Comparison of ENCODE assay signal across 8 cellular contexts in the genomic region with DNA sequence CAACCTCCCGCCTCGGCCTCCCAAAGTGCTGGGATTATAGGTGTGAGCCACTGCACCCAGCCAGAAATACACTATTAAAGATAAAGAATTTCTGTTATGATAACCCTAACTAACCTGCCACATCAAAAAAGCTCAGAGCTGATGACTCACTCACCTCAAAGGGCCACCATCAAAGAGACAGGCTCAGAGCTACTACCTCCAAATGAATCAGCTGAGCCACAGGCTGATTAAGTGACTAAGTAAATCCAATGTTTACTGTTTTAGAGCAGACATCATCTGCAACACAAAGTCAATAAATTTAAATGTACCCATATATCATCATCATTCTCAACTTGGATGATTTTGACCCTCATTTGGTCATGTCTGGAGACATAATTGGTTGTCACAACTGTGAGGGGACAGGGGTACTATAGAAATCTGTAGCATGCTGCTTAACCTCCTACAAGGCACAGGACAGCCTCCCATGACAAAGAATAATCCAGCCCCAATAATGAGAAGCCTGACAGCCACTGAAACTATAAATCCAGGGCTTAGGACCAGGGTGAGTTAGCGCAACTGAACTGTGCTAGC.
A peak's percentile ranks its signal among the peaks of the same experiment; 100 is the strongest.
DNase-seq lines count a peak whose midpoint lies in the region; ATAC-seq and TF ChIP-seq lines count a peak whose summit lies in the region.

No MANE protein-coding gene starts in this region.

- H3K36me3 Mint-ChIP-seq in T-helper 17 cell (ENCODE audit: low read depth) (no peaks in the 10 kb centered on the region), glutamatergic neuron (ENCODE audit: unreplicated experiment) (peaks cover 4% of the 10 kb centered on the region)
- H3K36me3 Mint-ChIP-seq in central memory CD8-positive, alpha-beta T cell (ENCODE audit: insufficient read depth), result peaks cover 4% of the 10 kb centered on the region

- TF ChIP-seq CTCF in glutamatergic neuron (IDR thresholded peaks at IDR 0.05; ENCODE audit: partially characterized antibody, unreplicated experiment), result no peak

- no peaks in the 10 kb centered on the region for H3K9me3 ChIP-seq in T-helper 17 cell (ENCODE audit: control insufficient read depth, low read length, poor library complexity, severe bottlenecking)

- no peak overlapping the region for H3K4me3 Mint-ChIP-seq in T-helper 17 cell
- peak overlapping the region; percentile 32 for H3K4me3 Mint-ChIP-seq in central memory CD8-positive, alpha-beta T cell
- no peak overlapping the region for H3K4me3 Mint-ChIP-seq in glutamatergic neuron (ENCODE audit: unreplicated experiment)

- H3K27me3 Mint-ChIP-seq in T-helper 17 cell (peaks cover 11% of the 10 kb centered on the region), glutamatergic neuron (ENCODE audit: unreplicated experiment) (no peaks in the 10 kb centered on the region)
- no peaks in the 10 kb centered on the region for H3K27me3 Mint-ChIP-seq in central memory CD8-positive, alpha-beta T cell

- H3K4me1 Mint-ChIP-seq in T-helper 17 cell (peaks cover 11% of the 10 kb centered on the region), glutamatergic neuron (ENCODE audit: low read depth, unreplicated experiment) (no peaks in the 10 kb centered on the region)
- peaks cover 11% of the 10 kb centered on the region for H3K4me1 Mint-ChIP-seq in central memory CD8-positive, alpha-beta T cell

- H3K27ac Mint-ChIP-seq in T-helper 17 cell, result no peak overlapping the region
- H3K27ac Mint-ChIP-seq in central memory CD8-positive, alpha-beta T cell (ENCODE audit: low read depth), result peak overlapping the region; percentile 25
- no peak overlapping the region for H3K27ac Mint-ChIP-seq in glutamatergic neuron (ENCODE audit: unreplicated experiment)

- ATAC-seq in GM21529 (IDR thresholded peaks at IDR 0.05; ENCODE audit: unreplicated experiment) (peak; percentile 41), T-helper 17 cell (peak; percentile 95), GM21619 (IDR thresholded peaks at IDR 0.05; ENCODE audit: unreplicated experiment) (no peak)
- ATAC-seq in central memory CD8-positive, alpha-beta T cell (replicated peaks; ENCODE audit: extremely low read depth, poor library complexity, severe bottlenecking), result peak; percentile 98

- DNase-seq in T-helper 17 cell (no peak), islet precursor cell (no peak), glutamatergic neuron (no peak), NCI-H1092 treated with DMSO at 0.1 percent for 48 hours (lab: John Stamatoyannopoulos, UW) (no peak)
- peak in 1 of 2 donors; percentile 31 for DNase-seq in central memory CD8-positive, alpha-beta T cell (ENCODE audit: low spot score in 2 of 2)
- DNase-seq in stimulated activated CD4-positive, alpha-beta T cell treated with anti-CD3 and anti-CD28 coated beads, Interleukin-4, amount 100 ng/mL, for 1 hour, result peak; percentile 17

- no peaks in the 10 kb centered on the region for H3K9me3 Mint-ChIP-seq in central memory CD8-positive, alpha-beta T cell
- no peaks in the 10 kb centered on the region for H3K9me3 Mint-ChIP-seq in glutamatergic neuron (ENCODE audit: unreplicated experiment)
